23 cellular contexts compared by ENCODE assay signal in genomic region chr4:183999435-183999834, GRCh38.
"Had no signal": no experiment of that assay in that cellular context is flagged by ENCODE, and none has a peak within 500 bp of the region (broad histone marks: within the 10 kb centered on the region; RNA-seq: fewer than 3 reads in every experiment).

No MANE protein-coding gene starts in this region.

- H3K27me3 Mint-ChIP-seq: dendritic cell treated with granulocyte-macrophage colony-stimulating factor and Interleukin-4, amounts not matched to agents 40 ng/mL and 50 ng/mL, for 4 days had no signal

- H3K27ac Mint-ChIP-seq: dendritic cell treated with granulocyte-macrophage colony-stimulating factor and Interleukin-4, amounts not matched to agents 40 ng/mL and 50 ng/mL, for 4 days; effector memory CD8-positive, alpha-beta T cell; endodermal cell had no signal

- H3K9me3 ChIP-seq: colonic mucosa, esophagus squamous epithelium, gastrocnemius medialis, heart right ventricle, left lung, lower lobe of right lung, mucosa of descending colon had no signal

- ATAC-seq: effector memory CD8-positive, alpha-beta T cell; esophagus mucosa; gastrocnemius medialis; heart right ventricle; left cardiac atrium; left lung; left ventricle myocardium superior; lower lobe of right lung; mucosa of descending colon had no signal

- H3K4me3 Mint-ChIP-seq: dendritic cell treated with granulocyte-macrophage colony-stimulating factor and Interleukin-4, amounts not matched to agents 40 ng/mL and 50 ng/mL, for 4 days; effector memory CD8-positive, alpha-beta T cell; endodermal cell had no signal

- H3K4me3 ChIP-seq: colonic mucosa, esophagus squamous epithelium, gastrocnemius medialis, heart right ventricle, left lung, lower lobe of right lung, mucosa of descending colon had no signal

- H3K27me3 ChIP-seq: colonic mucosa, esophagus squamous epithelium, gastrocnemius medialis, heart right ventricle, left lung had no signal

- H3K4me1 ChIP-seq: colonic mucosa, gastrocnemius medialis, lower lobe of right lung had no signal

- H3K27ac ChIP-seq: colonic mucosa, epithelial cell of prostate, esophagus squamous epithelium, gastrocnemius medialis, heart right ventricle, left lung, lower lobe of right lung had no signal

- H3K9me3 Mint-ChIP-seq: dendritic cell treated with granulocyte-macrophage colony-stimulating factor and Interleukin-4, amounts not matched to agents 40 ng/mL and 50 ng/mL, for 4 days; effector memory CD8-positive, alpha-beta T cell; endodermal cell had no signal

- H3K36me3 ChIP-seq: colonic mucosa, left lung, lower lobe of right lung had no signal

- DNase-seq: colonic mucosa; cortex of kidney; effector CD8-positive, alpha-beta T cell; effector memory CD8-positive, alpha-beta T cell; endodermal cell; erythroblast; esophagus squamous epithelium; foreskin fibroblast; foreskin melanocyte; gastrocnemius medialis; glutamatergic neuron; head of caudate nucleus; heart right ventricle; hippocampal formation; left cardiac atrium; left lung; left ventricle myocardium superior; lower lobe of right lung; mesenchymal stem cell; mucosa of descending colon had no signal
